Comparison of ENCODE assay signal across 8 cellular contexts in genomic region chr13:45310341-45311138, GRCh38. TPM values are rescaled to one million over a fixed set of nuclear protein-coding genes. Genes with fewer than 3 reads are reported as not detected.
DNase-seq lines count a peak whose midpoint lies in the region; ATAC-seq and TF ChIP-seq lines count a peak whose summit lies in the region.

No MANE protein-coding gene starts in this region.

- peak in 1 of 2 donors; percentile 16 for ATAC-seq in activated T-cell treated with anti-CD3 and anti-CD28 coated beads, Interleukin-2, amount 50 U/mL, for 72 hours (replicated peaks in 1 of 2)
- no peak for ATAC-seq in HG03025 (IDR thresholded peaks at IDR 0.05; ENCODE audit: low FRiP score, unreplicated experiment)
- ATAC-seq in HG02571 (IDR thresholded peaks at IDR 0.05; ENCODE audit: unreplicated experiment), result no peak

- H3K36me3 ChIP-seq in SU-DHL-6 (ENCODE audit: low read length) (no peaks in the 10 kb centered on the region), suprapubic skin (no peaks in the 10 kb centered on the region)

- TF ChIP-seq CTCF in SU-DHL-6 (IDR thresholded peaks at IDR 0.05; ENCODE audit: insufficient read depth, low read length, poor library complexity, severe bottlenecking) (no peak), suprapubic skin (IDR thresholded peaks at IDR 0.05) (no peak)

- no peak overlapping the region for H3K27ac Mint-ChIP-seq in activated T-cell treated with anti-CD3 and anti-CD28 coated beads, Interleukin-2, amount 50 U/mL, for 72 hours

- no peaks in the 10 kb centered on the region for H3K79me2 ChIP-seq in SU-DHL-6 (ENCODE audit: insufficient read depth, low read length)

- peaks cover 26% of the 10 kb centered on the region for H3K4me1 Mint-ChIP-seq in activated T-cell treated with anti-CD3 and anti-CD28 coated beads, Interleukin-2, amount 50 U/mL, for 72 hours (ENCODE audit: low read depth)

- TF ChIP-seq EP300 in suprapubic skin (IDR thresholded peaks at IDR 0.05), result no peak

- no peaks in the 10 kb centered on the region for H3K36me3 Mint-ChIP-seq in activated T-cell treated with anti-CD3 and anti-CD28 coated beads, Interleukin-2, amount 50 U/mL, for 72 hours (ENCODE audit: insufficient read depth in 2 of 2)

- no peaks in the 10 kb centered on the region for H3K9me2 ChIP-seq in SU-DHL-6 (replicated peaks; ENCODE audit: insufficient read depth, low read length)

- no peak overlapping the region for H3K9ac ChIP-seq in SU-DHL-6 (ENCODE audit: low read length)

- WGBS in suprapubic skin, result 14% methylated on average over 15 of the region's 15 CpGs

- no peak overlapping the region for H3K27ac ChIP-seq in SU-DHL-6 (ENCODE audit: low read depth, low read length)
- no peak overlapping the region for H3K27ac ChIP-seq in suprapubic skin

- DNase-seq in activated T-cell treated with anti-CD3 and anti-CD28 coated beads, Interleukin-2, amount 50 U/mL, for 72 hours, result no peak
- no peak for DNase-seq in activated T-cell treated with anti-CD3 and anti-CD28 coated beads for 4 hours
- DNase-seq in suprapubic skin (ENCODE audit: low spot score in 2 of 2), result no peak
- no peak for DNase-seq in NCI-H345 (lab: John Stamatoyannopoulos, UW)

- peak overlapping the region; percentile 79 to 86 for H3K4me3 Mint-ChIP-seq in activated T-cell treated with anti-CD3 and anti-CD28 coated beads, Interleukin-2, amount 50 U/mL, for 72 hours

- H3K27me3 Mint-ChIP-seq in activated T-cell treated with anti-CD3 and anti-CD28 coated beads, Interleukin-2, amount 50 U/mL, for 72 hours (ENCODE audit: low read depth), result peaks cover 27% of the 10 kb centered on the region

- H2AFZ ChIP-seq in SU-DHL-6 (ENCODE audit: low read depth, low read length, severe bottlenecking), result peak overlapping the region; percentile 60

- H3K4me3 ChIP-seq in SU-DHL-6 (ENCODE audit: insufficient read depth, low read length, poor library complexity, severe bottlenecking) (peak overlapping the region; percentile 38), iPS-11a (ENCODE audit: low read depth, low read length) (peak overlapping the region; percentile 5), suprapubic skin (peak overlapping the region; percentile 53)

- TF ChIP-seq POLR2A in suprapubic skin (IDR thresholded peaks at IDR 0.05), result no peak

- H3K4me1 ChIP-seq in suprapubic skin, result peaks cover 20% of the 10 kb centered on the region

- no peaks in the 10 kb centered on the region for H3K9me3 ChIP-seq in SU-DHL-6 (ENCODE audit: insufficient read depth, low read length)
- no peaks in the 10 kb centered on the region for H3K9me3 ChIP-seq in suprapubic skin

- no peaks in the 10 kb centered on the region for H3K9me3 Mint-ChIP-seq in activated T-cell treated with anti-CD3 and anti-CD28 coated beads, Interleukin-2, amount 50 U/mL, for 72 hours

- no peaks in the 10 kb centered on the region for H3K27me3 ChIP-seq in SU-DHL-6 (ENCODE audit: low read length)
- H3K27me3 ChIP-seq in suprapubic skin, result peaks cover 3% of the 10 kb centered on the region

- no peaks in the 10 kb centered on the region for H4K20me1 ChIP-seq in SU-DHL-6 (ENCODE audit: low read depth, low read length)

- 0 out of 2 replicates have a peak, but pooled peaks cover 4% of the 10 kb centered on the region for H3F3A ChIP-seq in SU-DHL-6 (ENCODE audit: insufficient read depth)

- H3K4me2 ChIP-seq in SU-DHL-6 (ENCODE audit: low read depth, low read length, poor library complexity, severe bottlenecking), result peak overlapping the region; percentile 46

RNA-seq across cellular contexts. Expression of gene TPT1, which starts 30.4 kb away (rescaled TPM):
- total RNA-seq in activated T-cell treated with anti-CD3 and anti-CD28 coated beads, Interleukin-2, amount 50 U/mL, for 72 hours, result 1,000 to 10,000 TPM; 3,358 to 3,644 TPM
- total RNA-seq in suprapubic skin, result 1,000 to 10,000 TPM; 1,947 to 2,729 (median 2,521) TPM
